14 cellular contexts compared by ENCODE assay signal in the genomic region with DNA sequence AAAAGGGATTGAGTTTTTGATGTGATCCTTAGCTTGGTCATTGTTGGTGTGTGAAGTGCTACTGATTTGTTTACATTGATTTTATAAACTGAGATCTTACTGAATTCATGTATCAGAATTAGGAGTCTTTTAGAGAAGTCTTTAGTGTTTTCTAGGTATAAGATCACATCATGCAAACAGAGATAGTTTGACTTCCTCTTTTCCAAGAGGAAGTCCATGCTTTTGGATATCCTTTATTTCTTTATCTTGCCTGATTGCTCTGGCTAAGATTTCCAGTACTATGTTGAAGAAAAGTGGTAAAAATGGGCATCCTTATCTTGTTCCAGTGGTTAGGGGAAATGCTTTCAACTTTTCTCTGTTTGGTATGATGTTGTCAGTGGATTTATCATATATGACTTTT.
DNase-seq lines count a peak whose midpoint lies in the region; FAIRE-seq and TF ChIP-seq lines count a peak whose summit lies in the region.
"Had no signal": no experiment of that assay in that cellular context is flagged by ENCODE, and none has a peak within 500 bp of the region (broad histone marks: within the 10 kb centered on the region; RNA-seq: fewer than 3 reads in every experiment).

No MANE protein-coding gene starts in this region.

- no peaks in the 10 kb centered on the region for H3K79me2 ChIP-seq in keratinocyte (ENCODE audit: control insufficient read depth, insufficient read depth, low read length)

- no peaks in the 10 kb centered on the region for H3K27me3 ChIP-seq in keratinocyte (ENCODE audit: control insufficient read depth, extremely low read depth, insufficient read depth, low read length)

- dilution Hi-C loops in keratinocyte (cut with MboI; ENCODE audit: extremely low pct_ligation_motif_present, low sequenced_read_pairs), result no loop called here

- H3K4me3 ChIP-seq in keratinocyte (ENCODE audit: control insufficient read depth in 2 of 3, extremely low read depth in 1 of 3, insufficient read depth in 2 of 3, low read depth in 1 of 3, low read length in 3 of 3), result no peak overlapping the region
- H3K4me3 ChIP-seq: A549 had no signal

- peaks cover 33% of the 10 kb centered on the region for H3K4me1 ChIP-seq in keratinocyte (ENCODE audit: control insufficient read depth, extremely low read depth, insufficient read depth, low read length)
- H3K4me1 ChIP-seq: A549, Caco-2 had no signal

- H3K36me3 ChIP-seq in keratinocyte (ENCODE audit: control insufficient read depth in 2 of 2, extremely low read depth in 1 of 2, insufficient read depth in 2 of 2, low read length in 2 of 2), result no peaks in the 10 kb centered on the region

- no peaks in the 10 kb centered on the region for H4K20me1 ChIP-seq in keratinocyte (ENCODE audit: control insufficient read depth, extremely low read depth, insufficient read depth, low read length)

- no peak overlapping the region for H3K27ac ChIP-seq in keratinocyte (ENCODE audit: control insufficient read depth, insufficient read depth, low read length)
- H3K27ac ChIP-seq: A549 had no signal

- H3K9ac ChIP-seq in keratinocyte (ENCODE audit: control insufficient read depth, extremely low read depth, insufficient read depth, low read length), result no peak overlapping the region

- TF ChIP-seq CTCF in keratinocyte (optimal IDR thresholded peaks at IDR 0.05 in 1 of 3, IDR thresholded peaks at IDR 0.05 in 1 of 3, conservative IDR thresholded peaks at IDR 0.05 in 1 of 3; ENCODE audit: extremely low read depth in 1 of 3, insufficient read depth in 2 of 3, low read length in 3 of 3), result no peak

- no peak overlapping the region for H3K4me2 ChIP-seq in keratinocyte (ENCODE audit: control insufficient read depth, extremely low read depth, insufficient read depth, low read depth, low read length)
- H3K4me2 ChIP-seq: A549 had no signal

- no peak for TF ChIP-seq POLR2A in GM12891 (IDR thresholded peaks at IDR 0.05; ENCODE audit: low read depth, low read length)

- no peaks in the 10 kb centered on the region for H3K9me3 ChIP-seq in keratinocyte (ENCODE audit: control insufficient read depth, low read depth, low read length)
- H3K9me3 ChIP-seq: A549, Caco-2 had no signal

- DNase-seq in GM12891 (ENCODE audit: insufficient read length, low spot score), result no peak
- DNase-seq in Kasumi-1 (lab: John Stamatoyannopoulos, UW), result peak; percentile 15 to 42
- peak; percentile 46 for DNase-seq in OCI-M1 (lab: John Stamatoyannopoulos, UW)
- DNase-seq in keratinocyte (ENCODE audit: low read depth, low spot score), result no peak
- DNase-seq in NCI-H2171 treated with DMSO at 0.1 percent for 48 hours (lab: John Stamatoyannopoulos, UW), result no peak
- DNase-seq in SHP77 treated with DMSO at 0.1 percent for 48 hours (lab: John Stamatoyannopoulos, UW), result no peak
- DNase-seq: Caco-2; CD8-positive, alpha-beta memory T cell; DND-41; GDM1; HCEC 1CT; HFFc6 had no signal

- no peaks in the 10 kb centered on the region for H3K9me1 ChIP-seq in keratinocyte (ENCODE audit: control insufficient read depth, extremely low read depth, insufficient read depth, low read length)

- no peak for FAIRE-seq in GM12891 (lab: Jason Lieb, UNC)
- FAIRE-seq in keratinocyte (lab: Jason Lieb, UNC), result no peak
- FAIRE-seq: A549, HTR-8/SVneo had no signal

- H2AFZ ChIP-seq in keratinocyte (ENCODE audit: control insufficient read depth, low read length), result peak overlapping the region; percentile 9

TF ChIP-seq in GM12891, 5 proteins besides CTCF, POLR2A, EP300 and RAD21:
- TF ChIP-seq SPI1 (IDR thresholded peaks at IDR 0.05; ENCODE audit: low read depth, low read length) (0 out of 2 replicates have a peak, but pooled peaks have one; percentile 12), PAX5 (IDR thresholded peaks at IDR 0.05; ENCODE audit: insufficient read depth, low read length, severe bottlenecking) (no peak)

Comparison
In these comparisons a context has a peak if more than half of its experiments do, and no peak if none do; other contexts are left out.
1. DNase-seq: peak in Kasumi-1 (2 of 2) and OCI-M1 (single experiment); none in GM12891 (single experiment), keratinocyte (single experiment), NCI-H2171 treated with DMSO at 0.1 percent for 48 hours (single experiment) and SHP77 treated with DMSO at 0.1 percent for 48 hours (single experiment).